In genomic region chr15:33654859-33655258, GRCh38 we compare ENCODE assay signal across 18 cellular contexts.
A peak's percentile ranks its signal among the peaks of the same experiment; 100 is the strongest.
DNase-seq lines count a peak whose midpoint lies in the region; TF ChIP-seq lines count a peak whose summit lies in the region.
"Had no signal": no experiment of that assay in that cellular context is flagged by ENCODE, and none has a peak within 500 bp of the region (broad histone marks: within the 10 kb centered on the region; RNA-seq: fewer than 3 reads in every experiment).

No MANE protein-coding gene starts in this region.

- H3K4me1 ChIP-seq in CD4-positive, alpha-beta memory T cell (ENCODE audit: insufficient read depth, low read length), result no peaks in the 10 kb centered on the region
- H3K4me1 ChIP-seq: A549, body of pancreas, lower lobe of right lung, suprapubic skin had no signal

- POLR2A ChIA-PET in CD4-positive, alpha-beta memory T cell (lab: Charles Lee; ENCODE audit: partially characterized antibody), result no interaction called here

- CTCF ChIA-PET in CD4-positive, alpha-beta memory T cell (lab: Charles Lee; ENCODE audit: partially characterized antibody), result no interaction called here

- H3K4me3 Mint-ChIP-seq in CD4-positive, alpha-beta memory T cell, result no peak overlapping the region
- no peak overlapping the region for H3K4me3 Mint-ChIP-seq in progenitor cell of endocrine pancreas (ENCODE audit: low read depth)
- H3K4me3 Mint-ChIP-seq: activated B cell treated with CpG ODN at 0.5 μM for 24 hours; activated CD8-positive, alpha-beta memory T cell treated with anti-CD3 and anti-CD28 coated beads, Interleukin-2, amount 10 ng/mL, durations not matched to agents 7 days and 5 days; activated naive CD4-positive, alpha-beta T cell treated with anti-CD3 and anti-CD28 coated beads, Interleukin-2, amount 10 ng/mL, durations not matched to agents 7 days and 5 days; natural killer cell treated with Interleukin-12 subunit alpha and Interleukin-12 subunit beta and Interleukin-15 and Interleukin-18, amount 100 ng/mL, for 72 hours had no signal

- no peak overlapping the region for H3K27ac ChIP-seq in CD4-positive, alpha-beta memory T cell (ENCODE audit: low read depth, low read length)
- H3K27ac ChIP-seq: A549, body of pancreas, lower lobe of right lung, suprapubic skin had no signal

- TF ChIP-seq CTCF in epithelial cell of esophagus (IDR thresholded peaks at IDR 0.05; ENCODE audit: insufficient read depth, low read depth, low read length, missing control alignments), result peak; percentile 14
- no peak for TF ChIP-seq CTCF in progenitor cell of endocrine pancreas (IDR thresholded peaks at IDR 0.05; ENCODE audit: unreplicated experiment)
- TF ChIP-seq CTCF in GM13976 (IDR thresholded peaks at IDR 0.05; ENCODE audit: borderline replicate concordance, control extremely low read depth, extremely low read depth, insufficient read depth, missing control alignments), result no peak

- no peaks in the 10 kb centered on the region for H3K36me3 Mint-ChIP-seq in CD4-positive, alpha-beta memory T cell
- H3K36me3 Mint-ChIP-seq in progenitor cell of endocrine pancreas (ENCODE audit: insufficient read depth), result no peaks in the 10 kb centered on the region
- H3K36me3 Mint-ChIP-seq: activated CD8-positive, alpha-beta memory T cell treated with anti-CD3 and anti-CD28 coated beads, Interleukin-2, amount 10 ng/mL, durations not matched to agents 7 days and 5 days; activated naive CD4-positive, alpha-beta T cell treated with anti-CD3 and anti-CD28 coated beads, Interleukin-2, amount 10 ng/mL, durations not matched to agents 7 days and 5 days; natural killer cell treated with Interleukin-12 subunit alpha and Interleukin-12 subunit beta and Interleukin-15 and Interleukin-18, amount 100 ng/mL, for 72 hours had no signal

- intact Hi-C loops in CD4-positive, alpha-beta memory T cell (cut with micrococcal nuclease), result no loop called here

- peaks cover 0 to 2% (median 0%) of the 10 kb centered on the region in 8 donors for H3K9me3 Mint-ChIP-seq in CD4-positive, alpha-beta memory T cell
- H3K9me3 Mint-ChIP-seq in progenitor cell of endocrine pancreas (ENCODE audit: low read depth), result no peaks in the 10 kb centered on the region
- H3K9me3 Mint-ChIP-seq: activated B cell treated with CpG ODN at 0.5 μM for 24 hours; activated naive CD4-positive, alpha-beta T cell treated with anti-CD3 and anti-CD28 coated beads, Interleukin-2, amount 10 ng/mL, durations not matched to agents 7 days and 5 days; natural killer cell treated with Interleukin-12 subunit alpha and Interleukin-12 subunit beta and Interleukin-15 and Interleukin-18, amount 100 ng/mL, for 72 hours had no signal

- H3K4me1 Mint-ChIP-seq in CD4-positive, alpha-beta memory T cell, result no peaks in the 10 kb centered on the region
- no peaks in the 10 kb centered on the region for H3K4me1 Mint-ChIP-seq in progenitor cell of endocrine pancreas (ENCODE audit: low read depth)
- H3K4me1 Mint-ChIP-seq: activated B cell treated with CpG ODN at 0.5 μM for 24 hours; activated CD8-positive, alpha-beta memory T cell treated with anti-CD3 and anti-CD28 coated beads, Interleukin-2, amount 10 ng/mL, durations not matched to agents 7 days and 5 days; activated naive CD4-positive, alpha-beta T cell treated with anti-CD3 and anti-CD28 coated beads, Interleukin-2, amount 10 ng/mL, durations not matched to agents 7 days and 5 days had no signal

- H3K27ac Mint-ChIP-seq in CD4-positive, alpha-beta memory T cell, result no peak overlapping the region
- no peak overlapping the region for H3K27ac Mint-ChIP-seq in progenitor cell of endocrine pancreas
- H3K27ac Mint-ChIP-seq: activated B cell treated with CpG ODN at 0.5 μM for 24 hours; activated CD8-positive, alpha-beta memory T cell treated with anti-CD3 and anti-CD28 coated beads, Interleukin-2, amount 10 ng/mL, durations not matched to agents 7 days and 5 days; activated naive CD4-positive, alpha-beta T cell treated with anti-CD3 and anti-CD28 coated beads, Interleukin-2, amount 10 ng/mL, durations not matched to agents 7 days and 5 days; natural killer cell treated with Interleukin-12 subunit alpha and Interleukin-12 subunit beta and Interleukin-15 and Interleukin-18, amount 100 ng/mL, for 72 hours had no signal

- in situ Hi-C loops in GM13976 (cut with MboI; ENCODE audit: low sequenced_read_pairs, unreplicated experiment), result no loop called here

- no peaks in the 10 kb centered on the region for H3K36me3 ChIP-seq in MG63
- no peaks in the 10 kb centered on the region for H3K36me3 ChIP-seq in CD4-positive, alpha-beta memory T cell (ENCODE audit: insufficient read depth, low read length)
- H3K36me3 ChIP-seq: lower lobe of right lung, suprapubic skin had no signal

- H3K27me3 Mint-ChIP-seq in CD4-positive, alpha-beta memory T cell, result peaks cover 0 to 1% of the 10 kb centered on the region in 2 donors
- no peaks in the 10 kb centered on the region for H3K27me3 Mint-ChIP-seq in progenitor cell of endocrine pancreas
- H3K27me3 Mint-ChIP-seq: activated CD8-positive, alpha-beta memory T cell treated with anti-CD3 and anti-CD28 coated beads, Interleukin-2, amount 10 ng/mL, durations not matched to agents 7 days and 5 days; activated naive CD4-positive, alpha-beta T cell treated with anti-CD3 and anti-CD28 coated beads, Interleukin-2, amount 10 ng/mL, durations not matched to agents 7 days and 5 days had no signal

- H3K27me3 ChIP-seq in MG63, result no peaks in the 10 kb centered on the region
- no peaks in the 10 kb centered on the region for H3K27me3 ChIP-seq in CD4-positive, alpha-beta memory T cell (ENCODE audit: insufficient read depth, low read length)
- H3K27me3 ChIP-seq: body of pancreas, suprapubic skin had no signal

- DNase-seq in NCI-H510A (lab: John Stamatoyannopoulos, UW) (peak; percentile 4), NCI-H510A treated with DMSO at 0.1 percent for 48 hours (lab: John Stamatoyannopoulos, UW) (no peak), MG63 (peak; percentile 57), epithelial cell of esophagus (ENCODE audit: low read depth) (peak; percentile 23), renal cortical epithelial cell (ENCODE audit: low read depth) (peak; percentile 63), progenitor cell of endocrine pancreas (ENCODE audit: low spot score, unreplicated experiment) (no peak), GM13976 (ENCODE audit: low spot score) (no peak)
- no peak for DNase-seq in CD4-positive, alpha-beta memory T cell
- DNase-seq: activated B cell treated with CpG ODN at 0.5 μM for 24 hours; activated CD8-positive, alpha-beta memory T cell treated with anti-CD3 and anti-CD28 coated beads, Interleukin-2, amount 10 ng/mL, durations not matched to agents 7 days and 5 days; activated naive CD4-positive, alpha-beta T cell treated with anti-CD3 and anti-CD28 coated beads, Interleukin-2, amount 10 ng/mL, durations not matched to agents 7 days and 5 days; body of pancreas; lower lobe of right lung; NCI-H2227 treated with DMSO at 0.1 percent for 48 hours; retina had no signal

- no peaks in the 10 kb centered on the region for H3K9me3 ChIP-seq in MG63
- H3K9me3 ChIP-seq in CD4-positive, alpha-beta memory T cell (ENCODE audit: control insufficient read depth in 1 of 2, low read length in 2 of 2), result no peaks in the 10 kb centered on the region
- H3K9me3 ChIP-seq: A549, body of pancreas, lower lobe of right lung, suprapubic skin had no signal

- no peak overlapping the region for H3K4me3 ChIP-seq in MG63
- no peak overlapping the region for H3K4me3 ChIP-seq in epithelial cell of esophagus (ENCODE audit: low read length)
- no peak overlapping the region for H3K4me3 ChIP-seq in CD4-positive, alpha-beta memory T cell (ENCODE audit: low read length in 2 of 2)
- H3K4me3 ChIP-seq: A549, body of pancreas, lower lobe of right lung, suprapubic skin had no signal

Comparison
In these comparisons a context has a peak if more than half of its experiments do, and no peak if none do; other contexts are left out.
1. DNase-seq: peak in NCI-H510A (single experiment), MG63 (single experiment), epithelial cell of esophagus (single experiment) and renal cortical epithelial cell (single experiment); none in NCI-H510A treated with DMSO at 0.1 percent for 48 hours (single experiment), CD4-positive, alpha-beta memory T cell (0 of 5), progenitor cell of endocrine pancreas (single experiment) and GM13976 (single experiment).